Comparison of ENCODE assay signal across 9 cellular contexts in genomic region chr5:81749186-81749561, GRCh38. TPM values are rescaled to one million over a fixed set of nuclear protein-coding genes. Genes with fewer than 3 reads are reported as not detected.
DNase-seq lines count a peak whose midpoint lies in the region; ATAC-seq lines count a peak whose summit lies in the region.
"Had no signal": no experiment of that assay in that cellular context is flagged by ENCODE, and none has a peak within 500 bp of the region (broad histone marks: within the 10 kb centered on the region; RNA-seq: fewer than 3 reads in every experiment).

No MANE protein-coding gene starts in this region.

- POLR2A ChIA-PET in activated CD4-positive, alpha-beta memory T cell treated with anti-CD3 and anti-CD28 coated beads for 36 hours (lab: Charles Lee), result interaction anchor here (4.2 kb wide), 1 partner anchor 102 kb away, joined by 62 read pairs; no protein-coding TSS in a partner anchor

- peak; percentile 19 for DNase-seq in NCI-H2171 treated with DMSO at 0.1 percent for 48 hours (lab: John Stamatoyannopoulos, UW)
- DNase-seq in NCI-H2171 (lab: John Stamatoyannopoulos, UW), result no peak
- no peak for DNase-seq in activated CD4-positive, alpha-beta memory T cell treated with anti-CD3 and anti-CD28 coated beads for 36 hours
- DNase-seq in right cardiac atrium, result no peak
- DNase-seq in stimulated activated CD8-positive, alpha-beta memory T cell treated with anti-CD3 and anti-CD28 coated beads, Interleukin-4, amount 100 ng/mL, for 48 hours, result peak; percentile 26
- no peak for DNase-seq in activated effector memory CD4-positive, alpha-beta T cell treated with anti-CD3 and anti-CD28 coated beads, Interleukin-2, amount 50 U/mL, for 16 hours
- no peak for DNase-seq in NCI-H2029 (lab: John Stamatoyannopoulos, UW)
- no peak for DNase-seq in midbrain (lab: John Stamatoyannopoulos, UW)

- intact Hi-C loops in activated CD4-positive, alpha-beta memory T cell treated with anti-CD3 and anti-CD28 coated beads for 36 hours (cut with micrococcal nuclease), result loop anchor here (1.0 to 10.0 kb wide), 3 partner anchors 117 to 416 kb away; no protein-coding TSS in a partner anchor
- intact Hi-C loops in right cardiac atrium (cut with DNase I), result loop anchor here in 2 of 4 donors (5.0 to 10.0 kb wide), 3 partner anchors 234 to 322 kb away; no protein-coding TSS in a partner anchor

- ATAC-seq in right cardiac atrium, result no peak

- peak overlapping the region; percentile 86 for H3K4me3 Mint-ChIP-seq in activated CD4-positive, alpha-beta memory T cell treated with anti-CD3 and anti-CD28 coated beads for 36 hours

- no peaks in the 10 kb centered on the region for H3K9me3 Mint-ChIP-seq in activated CD4-positive, alpha-beta memory T cell treated with anti-CD3 and anti-CD28 coated beads for 36 hours

- WGBS in right cardiac atrium, result 7% methylated on average over 7 of the region's 7 CpGs

- no peaks in the 10 kb centered on the region for H3K4me1 ChIP-seq in right cardiac atrium (ENCODE audit: control insufficient read depth, insufficient read depth, low read length)

- peak overlapping the region; percentile 91 for H3K4me3 ChIP-seq in right cardiac atrium (ENCODE audit: low read length)

- H3K27ac ChIP-seq in right cardiac atrium (ENCODE audit: low read length), result peak overlapping the region; percentile 54
- H3K27ac ChIP-seq: C4-2B had no signal

- CTCF ChIA-PET in activated CD4-positive, alpha-beta memory T cell treated with anti-CD3 and anti-CD28 coated beads for 36 hours (lab: Charles Lee), result no interaction called here

- no peaks in the 10 kb centered on the region for H3K9me3 ChIP-seq in right cardiac atrium (ENCODE audit: control insufficient read depth, low read length)

- no peak overlapping the region for H3K27ac Mint-ChIP-seq in activated CD4-positive, alpha-beta memory T cell treated with anti-CD3 and anti-CD28 coated beads for 36 hours

- peaks cover 3% of the 10 kb centered on the region for H3K36me3 Mint-ChIP-seq in activated CD4-positive, alpha-beta memory T cell treated with anti-CD3 and anti-CD28 coated beads for 36 hours

- H3K27me3 Mint-ChIP-seq in activated CD4-positive, alpha-beta memory T cell treated with anti-CD3 and anti-CD28 coated beads for 36 hours, result no peaks in the 10 kb centered on the region

- H3K4me1 Mint-ChIP-seq in activated CD4-positive, alpha-beta memory T cell treated with anti-CD3 and anti-CD28 coated beads for 36 hours (ENCODE audit: low read depth), result peaks cover 25% of the 10 kb centered on the region

- no peaks in the 10 kb centered on the region for H3K27me3 ChIP-seq in right cardiac atrium (ENCODE audit: control insufficient read depth, insufficient read depth)

RNA-seq across cellular contexts. Expression of gene SSBP2, which starts 1.7 kb away (rescaled TPM):
- 10 to 100 TPM; 13.0 to 14.2 TPM for total RNA-seq in activated CD4-positive, alpha-beta memory T cell treated with anti-CD3 and anti-CD28 coated beads for 36 hours
- 10 to 100 TPM; 50.6 to 57.8 (median 54.1) TPM for total RNA-seq in right cardiac atrium
- polyA plus RNA-seq in right cardiac atrium, result 31.9 TPM

Comparison
In these comparisons a context has a peak if more than half of its experiments do, and no peak if none do; other contexts are left out.
1. DNase-seq: peak in NCI-H2171 treated with DMSO at 0.1 percent for 48 hours (single experiment) and stimulated activated CD8-positive, alpha-beta memory T cell treated with anti-CD3 and anti-CD28 coated beads, Interleukin-4, amount 100 ng/mL, for 48 hours (single experiment); none in NCI-H2171 (single experiment), activated CD4-positive, alpha-beta memory T cell treated with anti-CD3 and anti-CD28 coated beads for 36 hours (single experiment), right cardiac atrium (0 of 3), activated effector memory CD4-positive, alpha-beta T cell treated with anti-CD3 and anti-CD28 coated beads, Interleukin-2, amount 50 U/mL, for 16 hours (single experiment), NCI-H2029 (single experiment) and midbrain (single experiment).